ENCODE assay signal across 1 cellular context in genomic region chr7:99623702-99624447, GRCh38.
TF ChIP-seq lines count a peak whose summit lies in the region.

No MANE protein-coding gene starts in this region.

TF ChIP-seq in HepG2, 621 proteins besides CTCF, POLR2A, EP300 and RAD21:
- TF ChIP-seq SNAPC4 (CRISPR knock-in tag; IDR thresholded peaks at IDR 0.05) = no peak
- TF ChIP-seq HOXA7 (CRISPR knock-in tag; IDR thresholded peaks at IDR 0.05) = no peak
- TF ChIP-seq ZNF543 (CRISPR knock-in tag; IDR thresholded peaks at IDR 0.05) = no peak
- TF ChIP-seq ZBTB7A (CRISPR knock-in tag; IDR thresholded peaks at IDR 0.05) = no peak
- TF ChIP-seq MTERF4 (CRISPR knock-in tag; IDR thresholded peaks at IDR 0.05) = no peak
- no peak for TF ChIP-seq RXRA (CRISPR knock-in tag; IDR thresholded peaks at IDR 0.05)
- no peak for TF ChIP-seq TGIF2 (CRISPR knock-in tag; IDR thresholded peaks at IDR 0.05)
- TF ChIP-seq MATR3 (CRISPR knock-in tag; IDR thresholded peaks at IDR 0.05) = no peak
- TF ChIP-seq SP4 (CRISPR knock-in tag; IDR thresholded peaks at IDR 0.05) = no peak
- TF ChIP-seq ZNF660 (CRISPR knock-in tag; IDR thresholded peaks at IDR 0.05; ENCODE audit: borderline replicate concordance, low read depth) = no peak
